8 cellular contexts compared by ENCODE assay signal in the genomic region with DNA sequence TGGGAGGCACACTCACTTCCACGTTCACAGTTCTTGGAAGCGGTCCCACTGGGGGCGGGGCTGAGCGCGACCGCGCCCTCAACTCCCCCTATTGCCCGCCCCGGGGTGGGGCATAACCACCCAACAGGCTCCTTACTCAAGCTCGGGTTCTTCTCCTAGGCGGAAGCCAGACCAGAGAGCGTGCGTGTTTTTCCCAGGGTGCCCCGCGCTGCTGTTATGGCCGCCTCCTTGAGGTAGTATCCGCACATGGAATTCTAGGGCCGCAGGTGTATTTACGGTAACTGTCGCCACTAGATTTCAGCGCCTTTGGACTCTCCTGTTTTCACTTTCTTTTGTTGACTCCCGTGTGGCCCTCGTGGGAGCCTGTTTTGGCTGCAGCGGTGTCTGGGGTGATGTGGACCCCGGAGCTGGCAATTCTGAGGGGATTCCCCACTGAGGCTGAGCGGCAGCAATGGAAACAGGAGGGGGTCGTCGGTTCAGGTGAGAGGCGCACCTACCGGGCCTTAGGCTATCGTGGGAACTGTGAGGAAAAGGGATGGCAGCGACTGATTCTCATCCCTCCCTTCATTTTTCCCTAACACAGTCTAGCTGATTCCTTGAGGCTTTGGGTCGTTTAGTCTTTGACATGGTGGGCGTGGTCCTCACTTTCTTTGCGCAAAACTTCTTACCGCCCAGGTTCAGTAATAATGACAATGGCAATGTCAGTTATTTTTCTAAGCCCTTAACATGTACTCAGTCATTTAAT. TPM values are rescaled to one million over a fixed set of nuclear protein-coding genes. Genes with fewer than 3 reads are reported as not detected.
DNase-seq lines count a peak whose midpoint lies in the region; ATAC-seq, FAIRE-seq and TF ChIP-seq lines count a peak whose summit lies in the region.

A gene (plus strand): TSS at position 150 of the 745 bp plus-strand sequence. CDS start 243 bp downstream, at position 393.

- no peaks in the 10 kb centered on the region for H3K9me3 ChIP-seq in prostate gland

- no peaks in the 10 kb centered on the region for H3K4me1 ChIP-seq in prostate gland (replicated peaks)

- H3K27ac Mint-ChIP-seq in T-helper 1 cell treated with Interleukin-12 subunit alpha and Interleukin-12 subunit beta and Interleukin-4 antibody, amounts not matched to agents 30 μg/mL and 1 μg/mL, for 36 hours = peak within 1 kb of the TSS; percentile 94

- peak within 1 kb of the TSS; percentile 95 for H3K4me3 Mint-ChIP-seq in T-helper 1 cell treated with Interleukin-12 subunit alpha and Interleukin-12 subunit beta and Interleukin-4 antibody, amounts not matched to agents 30 μg/mL and 1 μg/mL, for 36 hours

- no peaks in the 10 kb centered on the region for H3K27me3 Mint-ChIP-seq in T-helper 1 cell treated with Interleukin-12 subunit alpha and Interleukin-12 subunit beta and Interleukin-4 antibody, amounts not matched to agents 30 μg/mL and 1 μg/mL, for 36 hours (ENCODE audit: low read depth)

- peak within 1 kb of the TSS; percentile 53 to 66 for H3K27ac ChIP-seq in prostate gland

- in situ Hi-C loops in GM13977 (cut with MboI; ENCODE audit: low pct_unique_long_range_greater_than_20kb, low sequenced_read_pairs, unreplicated experiment) = loop anchor here (25.0 kb wide), 1 partner anchor 91 kb away; no protein-coding TSS in a partner anchor

- intact Hi-C loops in left ventricle myocardium superior (cut with micrococcal nuclease) = no loop called here
- intact Hi-C loops in prostate gland (cut with DNase I) = no loop called here

- no peaks in the 10 kb centered on the region for H3K36me3 ChIP-seq in prostate gland

- DNase-seq in GM13977 (ENCODE audit: low spot score) (peak; percentile 94), NCI-H1694 (lab: John Stamatoyannopoulos, UW) (peak; percentile 79), amygdala (lab: John Stamatoyannopoulos, UW) (peak in 55 of 56 donors; percentile 59 to 97 (median 91)), left ventricle myocardium superior (peak; percentile 97), prostate gland (ENCODE audit: low spot score) (peak; percentile 95), urothelium cell line (ENCODE audit: low spot score) (peak; percentile 98)

- peak; percentile 37 for TF ChIP-seq POLR2A in prostate gland (IDR thresholded peaks at IDR 0.05)

- H3K9me3 Mint-ChIP-seq in T-helper 1 cell treated with Interleukin-12 subunit alpha and Interleukin-12 subunit beta and Interleukin-4 antibody, amounts not matched to agents 30 μg/mL and 1 μg/mL, for 36 hours = no peaks in the 10 kb centered on the region

- TF ChIP-seq CTCF in GM13977 (IDR thresholded peaks at IDR 0.05; ENCODE audit: extremely low read depth, insufficient read depth, missing control alignments) = no peak
- TF ChIP-seq CTCF in prostate gland (IDR thresholded peaks at IDR 0.05) = peak in 2 of 4 experiments; percentile 23 to 38

- H3K36me3 Mint-ChIP-seq in T-helper 1 cell treated with Interleukin-12 subunit alpha and Interleukin-12 subunit beta and Interleukin-4 antibody, amounts not matched to agents 30 μg/mL and 1 μg/mL, for 36 hours (ENCODE audit: low read depth) = peaks cover 13% of the 10 kb centered on the region

- peak; percentile 100 for ATAC-seq in HG02884 (IDR thresholded peaks at IDR 0.05; ENCODE audit: unreplicated experiment)
- peak; percentile 99 for ATAC-seq in left ventricle myocardium superior

- FAIRE-seq in urothelium cell line (lab: Jason Lieb, UNC) = no peak

- H3K4me1 Mint-ChIP-seq in T-helper 1 cell treated with Interleukin-12 subunit alpha and Interleukin-12 subunit beta and Interleukin-4 antibody, amounts not matched to agents 30 μg/mL and 1 μg/mL, for 36 hours (ENCODE audit: low read depth) = peaks cover 22% of the 10 kb centered on the region

- peak within 1 kb of the TSS; percentile 64 to 68 for H3K4me3 ChIP-seq in prostate gland

- no peaks in the 10 kb centered on the region for H3K27me3 ChIP-seq in prostate gland (replicated peaks; ENCODE audit: insufficient read depth)

- under 1% methylated on average over 36 of the region's 36 CpGs for WGBS in prostate gland

RNA-seq across cellular contexts. Expression of the gene that starts here (rescaled TPM):
- 8.3 TPM for total RNA-seq in left ventricle myocardium superior
- total RNA-seq in prostate gland = 10 to 100 TPM; 13.0 to 15.6 TPM

Comparison
In these comparisons a context has a peak if more than half of its experiments do, and no peak if none do; other contexts are left out.
1. Peak in every context shown above with its lines: DNase-seq, ATAC-seq, H3K4me3 ChIP-seq and H3K27ac ChIP-seq.